Comparison of ENCODE assay signal across 2 cellular contexts in the genomic region with DNA sequence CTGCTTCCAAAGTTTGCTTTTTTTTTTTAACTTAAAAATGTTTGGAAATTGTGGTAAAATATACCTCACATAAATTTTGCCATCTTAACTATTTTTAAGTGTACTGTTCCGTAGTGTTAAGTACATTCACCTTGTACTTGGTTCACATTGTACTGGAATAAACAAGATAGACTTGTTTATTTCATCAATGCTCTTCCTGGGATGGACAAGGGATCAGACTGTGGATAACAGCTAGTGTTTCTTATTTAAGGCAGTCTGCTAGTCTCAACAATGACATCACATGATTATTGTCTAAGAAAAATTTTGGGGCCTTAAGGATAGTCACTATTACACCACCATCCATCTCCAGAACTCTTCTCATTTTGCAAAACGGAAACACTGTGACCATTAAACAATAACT.
TF ChIP-seq lines count a peak whose summit lies in the region.

No MANE protein-coding gene starts in this region.

TF ChIP-seq in IMR-90, 13 proteins besides CTCF, POLR2A, EP300 and RAD21:
- TF ChIP-seq CEBPB (IDR thresholded peaks at IDR 0.05; ENCODE audit: low read depth, low read length) (no peak), RFX5 (IDR thresholded peaks at IDR 0.05; ENCODE audit: low read depth, low read length) (no peak), MAFK (IDR thresholded peaks at IDR 0.05; ENCODE audit: low read depth, low read length) (no peak), RCOR1 (IDR thresholded peaks at IDR 0.05; ENCODE audit: insufficient replicate concordance, low read length) (no peak), SMC3 (IDR thresholded peaks at IDR 0.05; ENCODE audit: low read depth, low read length) (no peak), CHD1 (IDR thresholded peaks at IDR 0.05; ENCODE audit: low read depth, low read length) (no peak), USF2 (IDR thresholded peaks at IDR 0.05; ENCODE audit: low read depth, low read length) (no peak), MXI1 (IDR thresholded peaks at IDR 0.05; ENCODE audit: borderline replicate concordance, low read depth, low read length) (no peak), MAZ (IDR thresholded peaks at IDR 0.05; ENCODE audit: borderline replicate concordance, low read depth, low read length) (no peak), FOS (IDR thresholded peaks at IDR 0.05; ENCODE audit: low read depth, low read length) (no peak), BHLHE40 (IDR thresholded peaks at IDR 0.05; ENCODE audit: low read depth, low read length) (no peak), NFE2L2 (IDR thresholded peaks at IDR 0.05; ENCODE audit: low read depth, low read length) (no peak)
- TF ChIP-seq, protein P1, sequence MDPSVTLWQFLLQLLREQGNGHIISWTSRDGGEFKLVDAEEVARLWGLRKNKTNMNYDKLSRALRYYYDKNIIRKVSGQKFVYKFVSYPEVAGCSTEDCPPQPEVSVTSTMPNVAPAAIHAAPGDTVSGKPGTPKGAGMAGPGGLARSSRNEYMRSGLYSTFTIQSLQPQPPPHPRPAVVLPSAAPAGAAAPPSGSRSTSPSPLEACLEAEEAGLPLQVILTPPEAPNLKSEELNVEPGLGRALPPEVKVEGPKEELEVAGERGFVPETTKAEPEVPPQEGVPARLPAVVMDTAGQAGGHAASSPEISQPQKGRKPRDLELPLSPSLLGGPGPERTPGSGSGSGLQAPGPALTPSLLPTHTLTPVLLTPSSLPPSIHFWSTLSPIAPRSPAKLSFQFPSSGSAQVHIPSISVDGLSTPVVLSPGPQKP (IDR thresholded peaks at IDR 0.05; ENCODE audit: borderline replicate concordance, low read depth, low read length), result no peak
TF ChIP-seq in IMR-90: peak in this region for 0.

TF ChIP-seq in SK-N-SH, 30 proteins besides CTCF, POLR2A, EP300 and RAD21:
- no peak for TF ChIP-seq FOXM1 (IDR thresholded peaks at IDR 0.05; ENCODE audit: low read depth)
- no peak for TF ChIP-seq CHD2 (IDR thresholded peaks at IDR 0.05; ENCODE audit: low read length, partially characterized antibody)
- TF ChIP-seq TEAD4 (IDR thresholded peaks at IDR 0.05; ENCODE audit: borderline replicate concordance, insufficient read depth), result no peak
- no peak for TF ChIP-seq RCOR1 (IDR thresholded peaks at IDR 0.05; ENCODE audit: low read length)
- no peak for TF ChIP-seq NRF1 (IDR thresholded peaks at IDR 0.05; ENCODE audit: low read depth, low read length)
- no peak for TF ChIP-seq POLR2AphosphoS5 (IDR thresholded peaks at IDR 0.05; ENCODE audit: low read depth, low read length)
- TF ChIP-seq SMC3 (IDR thresholded peaks at IDR 0.05; ENCODE audit: low read depth, low read length), result no peak
- TF ChIP-seq MXI1 (IDR thresholded peaks at IDR 0.05; ENCODE audit: low read depth, low read length), result no peak
- TF ChIP-seq YY1 (IDR thresholded peaks at IDR 0.05; ENCODE audit: low read depth), result no peak
- TF ChIP-seq, protein P2, sequence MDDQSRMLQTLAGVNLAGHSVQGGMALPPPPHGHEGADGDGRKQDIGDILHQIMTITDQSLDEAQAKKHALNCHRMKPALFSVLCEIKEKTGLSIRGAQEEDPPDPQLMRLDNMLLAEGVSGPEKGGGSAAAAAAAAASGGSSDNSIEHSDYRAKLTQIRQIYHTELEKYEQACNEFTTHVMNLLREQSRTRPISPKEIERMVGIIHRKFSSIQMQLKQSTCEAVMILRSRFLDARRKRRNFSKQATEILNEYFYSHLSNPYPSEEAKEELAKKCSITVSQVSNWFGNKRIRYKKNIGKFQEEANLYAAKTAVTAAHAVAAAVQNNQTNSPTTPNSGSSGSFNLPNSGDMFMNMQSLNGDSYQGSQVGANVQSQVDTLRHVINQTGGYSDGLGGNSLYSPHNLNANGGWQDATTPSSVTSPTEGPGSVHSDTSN (IDR thresholded peaks at IDR 0.05), result no peak
- TF ChIP-seq SIN3A (IDR thresholded peaks at IDR 0.05; ENCODE audit: borderline replicate concordance, low read depth, low read length), result no peak
- no peak for TF ChIP-seq USF2 (IDR thresholded peaks at IDR 0.05; ENCODE audit: borderline replicate concordance, low read depth, low read length)
- TF ChIP-seq MEF2A (IDR thresholded peaks at IDR 0.05; ENCODE audit: borderline replicate concordance, low read depth), result no peak
- TF ChIP-seq FOXJ3 (CRISPR knock-in tag; IDR thresholded peaks at IDR 0.05), result no peak
- TF ChIP-seq TCF12 (IDR thresholded peaks at IDR 0.05), result no peak
- TF ChIP-seq EZH2phosphoT487 (IDR thresholded peaks at IDR 0.05; ENCODE audit: borderline replicate concordance, low read depth), result no peak
- TF ChIP-seq, protein P3, sequence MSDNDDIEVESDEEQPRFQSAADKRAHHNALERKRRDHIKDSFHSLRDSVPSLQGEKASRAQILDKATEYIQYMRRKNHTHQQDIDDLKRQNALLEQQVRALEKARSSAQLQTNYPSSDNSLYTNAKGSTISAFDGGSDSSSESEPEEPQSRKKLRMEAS (IDR thresholded peaks at IDR 0.05; ENCODE audit: low read depth), result no peak
- no peak for TF ChIP-seq ZBTB33 (IDR thresholded peaks at IDR 0.05; ENCODE audit: borderline replicate concordance, low read depth)
- no peak for TF ChIP-seq RFX5 (IDR thresholded peaks at IDR 0.05; ENCODE audit: low read length)
- TF ChIP-seq ELF1 (IDR thresholded peaks at IDR 0.05), result no peak
